8 cellular contexts compared by ENCODE assay signal in the genomic region with DNA sequence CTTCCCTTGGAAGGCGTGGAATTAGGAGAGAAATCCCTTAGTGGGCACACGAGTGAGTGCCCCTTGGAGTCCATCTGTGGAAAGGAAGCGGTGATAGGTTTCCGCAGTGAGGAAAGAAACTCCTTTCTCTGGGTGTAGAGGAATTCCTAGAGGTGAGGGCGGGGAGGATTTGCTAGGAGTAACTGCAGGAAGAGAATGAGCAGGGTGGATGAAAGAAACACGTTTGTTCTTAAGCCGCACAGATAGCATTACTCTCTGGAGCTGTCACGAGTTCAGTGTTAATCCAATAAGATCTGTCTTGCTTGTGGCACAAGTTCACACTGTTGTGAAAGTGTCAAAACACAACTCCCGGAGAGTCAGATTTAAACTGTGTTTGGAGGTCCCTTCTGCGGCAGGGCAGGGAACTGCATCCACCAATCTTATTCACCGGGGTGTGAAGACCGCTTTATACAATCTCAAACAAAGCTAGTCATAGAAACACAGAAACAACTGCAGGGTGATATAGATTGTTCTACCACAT. TPM values are rescaled to one million over a fixed set of nuclear protein-coding genes. Genes with fewer than 3 reads are reported as not detected.
DNase-seq lines count a peak whose midpoint lies in the region; ATAC-seq and TF ChIP-seq lines count a peak whose summit lies in the region.

No MANE protein-coding gene starts in this region.

- CTCF ChIA-PET in MCF 10A (lab: Yijun Ruan, JAX) = no interaction called here

- peak; percentile 71 for ATAC-seq in HG02943 (IDR thresholded peaks at IDR 0.05; ENCODE audit: low read depth, unreplicated experiment)

- no peak for TF ChIP-seq POLR2A in breast epithelium (IDR thresholded peaks at IDR 0.05)
- no peak for TF ChIP-seq POLR2A in testis (IDR thresholded peaks at IDR 0.05)

- H3K36me3 Mint-ChIP-seq in MCF 10A (ENCODE audit: insufficient read depth, unreplicated experiment) = no peaks in the 10 kb centered on the region

- H3K27me3 ChIP-seq in breast epithelium = peaks cover 2 to 6% of the 10 kb centered on the region in 2 donors
- H3K27me3 ChIP-seq in ectodermal cell (ENCODE audit: control insufficient read depth, insufficient read depth, low read length, poor library complexity, severe bottlenecking) = peaks cover 69% of the 10 kb centered on the region
- no peaks in the 10 kb centered on the region for H3K27me3 ChIP-seq in testis

- intact Hi-C loops in breast epithelium (cut with DNase I; ENCODE audit: low total_unique reads) = no loop called here
- intact Hi-C loops in MCF 10A (cut with micrococcal nuclease) = no loop called here
- intact Hi-C loops in testis (cut with DNase I; ENCODE audit: low total_unique reads) = no loop called here

- no peak overlapping the region for H3K4me3 Mint-ChIP-seq in MCF 10A (ENCODE audit: unreplicated experiment)

- no TSS peak for BruUV-seq in MCF 10A (replicated peaks; lab: Mats Ljungman, UMichigan)

- peak; percentile 37 to 61 (median 53) for TF ChIP-seq CTCF in breast epithelium (IDR thresholded peaks at IDR 0.05)
- TF ChIP-seq CTCF in MCF 10A (IDR thresholded peaks at IDR 0.05; ENCODE audit: unreplicated experiment) = no peak
- peak in 2 of 3 experiments; percentile 30 to 36 for TF ChIP-seq CTCF in testis (IDR thresholded peaks at IDR 0.05)

- DNase-seq in breast epithelium (ENCODE audit: low spot score in 2 of 2) = no peak
- no peak for DNase-seq in MCF 10A (ENCODE audit: unreplicated experiment)
- DNase-seq in OCI-M1 (lab: John Stamatoyannopoulos, UW) = peak; percentile 66
- peak; percentile 58 to 73 for DNase-seq in lung microvascular endothelial cell (ENCODE audit: low read depth in 2 of 2)
- DNase-seq in testis = peak; percentile 20
- no peak for DNase-seq in NCI-H774 (lab: John Stamatoyannopoulos, UW)

- H3K9me3 Mint-ChIP-seq in MCF 10A (ENCODE audit: unreplicated experiment) = no peaks in the 10 kb centered on the region

- peaks cover 48% of the 10 kb centered on the region for H3K27me3 Mint-ChIP-seq in MCF 10A (ENCODE audit: insufficient read depth, unreplicated experiment)

- H3K36me3 ChIP-seq in breast epithelium = no peaks in the 10 kb centered on the region
- H3K36me3 ChIP-seq in ectodermal cell (ENCODE audit: control insufficient read depth, insufficient read depth, low read length) = no peaks in the 10 kb centered on the region
- no peaks in the 10 kb centered on the region for H3K36me3 ChIP-seq in testis (ENCODE audit: low read depth, missing control alignments)

- H3K4me1 ChIP-seq in breast epithelium = peaks cover 0 to 6% of the 10 kb centered on the region in 2 donors
- no peaks in the 10 kb centered on the region for H3K4me1 ChIP-seq in ectodermal cell (ENCODE audit: control insufficient read depth, insufficient read depth, low read length)
- H3K4me1 ChIP-seq in testis = no peaks in the 10 kb centered on the region

- H3K4me3 ChIP-seq in breast epithelium (peak overlapping the region; percentile 58 to 83 (median 58)), ectodermal cell (ENCODE audit: insufficient read depth, low read depth, low read length) (peak overlapping the region; percentile 31), testis (peak overlapping the region; percentile 42 to 53)

- no peaks in the 10 kb centered on the region for H3K9me3 ChIP-seq in breast epithelium
- H3K9me3 ChIP-seq in ectodermal cell (ENCODE audit: control insufficient read depth, low read length) = no peaks in the 10 kb centered on the region
- no peaks in the 10 kb centered on the region for H3K9me3 ChIP-seq in testis

- no peaks in the 10 kb centered on the region for H3K4me1 Mint-ChIP-seq in MCF 10A (ENCODE audit: insufficient read depth, unreplicated experiment)

- H3K27ac ChIP-seq in breast epithelium = peak overlapping the region; percentile 68 to 91
- H3K27ac ChIP-seq in ectodermal cell (ENCODE audit: insufficient read depth, low read depth, low read length, poor library complexity, severe bottlenecking) = no peak overlapping the region
- H3K27ac ChIP-seq in testis = no peak overlapping the region

- 34 to 40% methylated on average over 12 of the region's 12 CpGs for WGBS in ectodermal cell, 2 experiments
- WGBS in testis, 2 donors = 36 to 41% methylated on average over 12 of the region's 12 CpGs

- H3K27ac Mint-ChIP-seq in MCF 10A (ENCODE audit: low read depth, unreplicated experiment) = no peak overlapping the region

- POLR2A ChIA-PET in MCF 10A (lab: Yijun Ruan, JAX) = no interaction called here

RNA-seq across cellular contexts. Expression of a gene that starts 1.2 kb away (rescaled TPM):
- total RNA-seq in breast epithelium (1 to 10 TPM; 2.7 to 4.3 (median 2.9) TPM), MCF 10A (2022) (not detected in 2 replicates), lung microvascular endothelial cell (under 0.01 TPM in 2 replicates), testis (1 to 10 TPM in 1 of 2 donors, under 1 TPM in 1; 0.81 to 1.1 TPM)
- polyA plus RNA-seq in ectodermal cell (2013, experiment 1 of 4) = not detected
- not detected for polyA plus RNA-seq in ectodermal cell (2013, experiment 2 of 4)
- polyA plus RNA-seq in ectodermal cell (2013, experiment 3 of 4) = not detected
- not detected for polyA plus RNA-seq in ectodermal cell (2013, experiment 4 of 4)
- polyA plus RNA-seq in testis (ENCODE audit: insufficient read depth, low read depth, low replicate concordance) = 1.6 TPM

Comparison
In these comparisons a context has a peak if more than half of its experiments do, and no peak if none do; other contexts are left out.
1. DNase-seq: peak in OCI-M1 (single experiment), lung microvascular endothelial cell (2 of 2) and testis (single experiment); none in breast epithelium (0 of 2), MCF 10A (single experiment) and NCI-H774 (single experiment).
2. H3K27ac ChIP-seq: peak in breast epithelium (2 of 2); none in ectodermal cell (single experiment) and testis (0 of 2).
3. Peak in every context shown above with its lines, with median percentiles within 50 percentile points of each other: H3K4me3 ChIP-seq.